Comparison of ENCODE assay signal across 18 cellular contexts in the genomic region with DNA sequence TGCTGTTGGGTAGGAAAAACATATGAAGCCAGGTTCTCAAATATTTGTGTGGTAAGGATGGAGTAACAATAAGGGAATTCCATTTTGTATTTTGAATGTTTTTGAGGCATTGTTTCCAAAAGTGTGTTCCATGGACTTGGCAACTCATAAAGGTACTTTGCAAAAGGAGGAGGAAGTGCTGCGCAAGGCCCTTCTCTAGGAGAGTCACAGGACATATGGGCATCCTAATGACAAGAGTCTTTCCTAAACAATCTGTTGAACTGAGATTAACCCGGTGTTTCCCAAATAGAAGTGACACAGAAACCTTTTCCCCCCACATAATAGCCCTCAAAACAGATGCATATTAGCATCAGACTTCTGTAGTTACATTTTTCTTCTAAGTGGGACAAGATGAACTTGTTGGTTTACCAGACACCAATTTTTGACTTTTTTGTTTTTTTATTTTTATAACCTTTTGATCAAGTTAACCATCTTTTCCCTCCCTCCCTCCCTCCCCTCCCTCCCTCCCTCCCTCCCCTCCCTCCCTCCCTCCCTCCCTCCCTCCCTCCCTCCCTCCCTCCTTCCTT.
"Had no signal": no experiment of that assay in that cellular context is flagged by ENCODE, and none has a peak within 500 bp of the region (broad histone marks: within the 10 kb centered on the region; RNA-seq: fewer than 3 reads in every experiment).

No MANE protein-coding gene starts in this region.

- H3K9me3 Mint-ChIP-seq: activated B cell treated with CpG ODN at 0.5 μM for 24 hours; activated T-cell treated with anti-CD3 and anti-CD28 coated beads, Interleukin-2, amount 50 U/mL, for 72 hours; central memory CD8-positive, alpha-beta T cell; neural crest cell; T-helper 1 cell treated with Interleukin-12 subunit alpha and Interleukin-12 subunit beta and Interleukin-4 antibody, amounts not matched to agents 30 μg/mL and 1 μg/mL, for 36 hours had no signal

- H3K4me3 Mint-ChIP-seq: activated B cell treated with CpG ODN at 0.5 μM for 24 hours; activated naive CD8-positive, alpha-beta T cell treated with anti-CD3 and anti-CD28 coated beads, Interleukin-2, amount 10 ng/mL, durations not matched to agents 7 days and 5 days; activated T-cell treated with anti-CD3 and anti-CD28 coated beads, Interleukin-2, amount 50 U/mL, for 72 hours; central memory CD8-positive, alpha-beta T cell; neural crest cell; T-helper 1 cell treated with Interleukin-12 subunit alpha and Interleukin-12 subunit beta and Interleukin-4 antibody, amounts not matched to agents 30 μg/mL and 1 μg/mL, for 36 hours had no signal

- H3K4me3 ChIP-seq: lung, thoracic aorta, upper lobe of right lung had no signal

- H3K27me3 ChIP-seq: brain microvascular endothelial cell, upper lobe of right lung had no signal

- DNase-seq: activated B cell treated with CpG ODN at 0.5 μM for 24 hours; activated CD4-positive, alpha-beta T cell treated with anti-CD3 and anti-CD28 coated beads for 48 hours; activated CD8-positive, alpha-beta memory T cell treated with anti-CD3 and anti-CD28 coated beads, Interleukin-2, amount 50 U/mL, for 48 hours; activated gamma-delta T cell; activated naive CD8-positive, alpha-beta T cell treated with anti-CD3 and anti-CD28 coated beads, Interleukin-2, amount 10 ng/mL, durations not matched to agents 7 days and 5 days; activated T-cell treated with anti-CD3 and anti-CD28 coated beads, Interleukin-2, amount 50 U/mL, for 72 hours; brain microvascular endothelial cell; cortex of kidney; effector memory CD4-positive, alpha-beta T cell; islet precursor cell; stimulated activated CD4-positive, alpha-beta T cell treated with anti-CD3 and anti-CD28 coated beads, Interleukin-1b, Interleukin-23, amount 100 ng/mL, for 48 hours; upper lobe of right lung had no signal

- H3K4me1 ChIP-seq: upper lobe of right lung had no signal

- H3K27ac ChIP-seq: brain microvascular endothelial cell, epithelial cell of prostate, thoracic aorta, upper lobe of right lung had no signal

- H3K27ac Mint-ChIP-seq: activated B cell treated with CpG ODN at 0.5 μM for 24 hours; activated naive CD8-positive, alpha-beta T cell treated with anti-CD3 and anti-CD28 coated beads, Interleukin-2, amount 10 ng/mL, durations not matched to agents 7 days and 5 days; activated T-cell treated with anti-CD3 and anti-CD28 coated beads, Interleukin-2, amount 50 U/mL, for 72 hours; T-helper 1 cell treated with Interleukin-12 subunit alpha and Interleukin-12 subunit beta and Interleukin-4 antibody, amounts not matched to agents 30 μg/mL and 1 μg/mL, for 36 hours had no signal

- H3K4me1 Mint-ChIP-seq: activated B cell treated with CpG ODN at 0.5 μM for 24 hours had no signal

- H3K9me3 ChIP-seq: thoracic aorta, upper lobe of right lung had no signal

- H3K36me3 ChIP-seq: brain microvascular endothelial cell, thoracic aorta, upper lobe of right lung had no signal

- H3K27me3 Mint-ChIP-seq: activated B cell treated with CpG ODN at 0.5 μM for 24 hours; activated naive CD8-positive, alpha-beta T cell treated with anti-CD3 and anti-CD28 coated beads, Interleukin-2, amount 10 ng/mL, durations not matched to agents 7 days and 5 days; central memory CD8-positive, alpha-beta T cell had no signal

- ATAC-seq: activated T-cell treated with anti-CD3 and anti-CD28 coated beads, Interleukin-2, amount 50 U/mL, for 72 hours; upper lobe of right lung had no signal
